Comparison of ENCODE assay signal across 1 cellular context in the genomic region with DNA sequence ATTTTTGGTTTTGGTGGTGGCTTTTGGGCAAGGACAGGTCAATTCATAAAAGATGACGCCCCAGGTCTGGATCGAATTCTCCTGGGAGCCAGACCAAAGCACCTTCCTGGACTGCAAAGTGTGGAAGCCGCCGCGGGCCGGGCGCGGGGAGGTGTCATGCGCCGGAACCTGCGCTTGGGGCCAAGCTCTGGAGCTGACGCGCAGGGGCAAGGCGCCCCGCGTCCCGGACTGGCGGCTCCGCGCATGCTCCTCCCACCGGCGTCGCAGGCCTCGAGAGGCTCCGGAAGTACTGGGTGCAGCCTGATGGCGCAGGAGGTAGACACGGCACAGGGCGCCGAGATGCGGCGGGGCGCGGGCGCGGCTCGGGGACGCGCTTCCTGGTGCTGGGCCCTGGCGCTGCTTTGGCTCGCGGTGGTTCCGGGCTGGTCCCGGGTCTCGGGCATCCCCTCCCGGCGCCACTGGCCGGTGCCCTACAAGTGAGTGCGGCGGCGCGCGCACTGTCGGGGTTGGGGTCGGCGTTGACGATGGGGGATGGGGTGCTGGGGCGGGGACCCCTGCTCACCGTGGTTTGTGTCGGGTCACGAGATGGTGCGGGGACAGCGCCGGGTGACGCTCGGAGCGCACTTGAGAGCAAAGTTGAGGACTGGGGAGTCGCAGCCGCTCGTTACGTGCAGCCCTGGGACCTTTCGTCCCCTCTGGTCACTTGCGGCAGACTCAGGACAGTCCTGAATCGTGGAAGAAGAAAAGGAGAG.
TF ChIP-seq lines count a peak whose summit lies in the region.

A gene (plus strand): TSS at position 286 of the 752 bp plus-strand sequence. CDS start 18 bp downstream, at position 304.

TF ChIP-seq in K562, 482 proteins besides CTCF, POLR2A, EP300 and RAD21 (continued from another document and continues in another):
- TF ChIP-seq, protein P1, sequence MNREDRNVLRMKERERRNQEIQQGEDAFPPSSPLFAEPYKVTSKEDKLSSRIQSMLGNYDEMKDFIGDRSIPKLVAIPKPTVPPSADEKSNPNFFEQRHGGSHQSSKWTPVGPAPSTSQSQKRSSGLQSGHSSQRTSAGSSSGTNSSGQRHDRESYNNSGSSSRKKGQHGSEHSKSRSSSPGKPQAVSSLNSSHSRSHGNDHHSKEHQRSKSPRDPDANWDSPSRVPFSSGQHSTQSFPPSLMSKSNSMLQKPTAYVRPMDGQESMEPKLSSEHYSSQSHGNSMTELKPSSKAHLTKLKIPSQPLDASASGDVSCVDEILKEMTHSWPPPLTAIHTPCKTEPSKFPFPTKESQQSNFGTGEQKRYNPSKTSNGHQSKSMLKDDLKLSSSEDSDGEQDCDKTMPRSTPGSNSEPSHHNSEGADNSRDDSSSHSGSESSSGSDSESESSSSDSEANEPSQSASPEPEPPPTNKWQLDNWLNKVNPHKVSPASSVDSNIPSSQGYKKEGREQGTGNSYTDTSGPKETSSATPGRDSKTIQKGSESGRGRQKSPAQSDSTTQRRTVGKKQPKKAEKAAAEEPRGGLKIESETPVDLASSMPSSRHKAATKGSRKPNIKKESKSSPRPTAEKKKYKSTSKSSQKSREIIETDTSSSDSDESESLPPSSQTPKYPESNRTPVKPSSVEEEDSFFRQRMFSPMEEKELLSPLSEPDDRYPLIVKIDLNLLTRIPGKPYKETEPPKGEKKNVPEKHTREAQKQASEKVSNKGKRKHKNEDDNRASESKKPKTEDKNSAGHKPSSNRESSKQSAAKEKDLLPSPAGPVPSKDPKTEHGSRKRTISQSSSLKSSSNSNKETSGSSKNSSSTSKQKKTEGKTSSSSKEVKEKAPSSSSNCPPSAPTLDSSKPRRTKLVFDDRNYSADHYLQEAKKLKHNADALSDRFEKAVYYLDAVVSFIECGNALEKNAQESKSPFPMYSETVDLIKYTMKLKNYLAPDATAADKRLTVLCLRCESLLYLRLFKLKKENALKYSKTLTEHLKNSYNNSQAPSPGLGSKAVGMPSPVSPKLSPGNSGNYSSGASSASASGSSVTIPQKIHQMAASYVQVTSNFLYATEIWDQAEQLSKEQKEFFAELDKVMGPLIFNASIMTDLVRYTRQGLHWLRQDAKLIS (CRISPR knock-in tag; IDR thresholded peaks at IDR 0.05): no peak; the same call in 1 of the 2 replicates
- TF ChIP-seq RBFOX2 (IDR thresholded peaks at IDR 0.05; ENCODE audit: low read depth, low read length) (peak; percentile 96), ZNF140 (CRISPR knock-in tag; IDR thresholded peaks at IDR 0.05) (no peak), ZNF707 (CRISPR knock-in tag; conservative IDR thresholded peaks at IDR 0.05) (no peak), PML (IDR thresholded peaks at IDR 0.05; ENCODE audit: low read length) (peak; percentile 66; the same call in 1 of the 2 replicates), MYC (IDR thresholded peaks at IDR 0.05; ENCODE audit: low read depth, low read length) (peak; percentile 34), MYC (CRISPR knock-in tag; IDR thresholded peaks at IDR 0.05; ENCODE audit: borderline replicate concordance, low read depth) (no peak), GTF2E2 (tag; IDR thresholded peaks at IDR 0.05) (peak; percentile 52; the same call in 1 of the 2 replicates), POLR3G (IDR thresholded peaks at IDR 0.05; ENCODE audit: extremely low read depth, insufficient read length, insufficient replicate concordance) (no peak), SRSF1 (IDR thresholded peaks at IDR 0.05; ENCODE audit: low read depth, low read length) (no peak), SMC3 (conservative IDR thresholded peaks at IDR 0.05; ENCODE audit: insufficient read depth, low read depth, low read length) (no peak), CHD2 (IDR thresholded peaks at IDR 0.05; ENCODE audit: low read depth, low read length) (no peak), NR2C2 (CRISPR knock-in tag; IDR thresholded peaks at IDR 0.05) (no peak), NR2C2 (tag; IDR thresholded peaks at IDR 0.05) (peak; percentile 81), ZNF668 (CRISPR knock-in tag; IDR thresholded peaks at IDR 0.05) (no peak), TAF15 (IDR thresholded peaks at IDR 0.05; ENCODE audit: low read depth, low read length) (no peak), CREB1 (IDR thresholded peaks at IDR 0.05) (peak; percentile 98), CREB1 (CRISPR knock-in tag; IDR thresholded peaks at IDR 0.05) (peak; percentile 96), SIRT6 (IDR thresholded peaks at IDR 0.05; ENCODE audit: low read depth, low read length) (no peak)
- TF ChIP-seq, protein P2, sequence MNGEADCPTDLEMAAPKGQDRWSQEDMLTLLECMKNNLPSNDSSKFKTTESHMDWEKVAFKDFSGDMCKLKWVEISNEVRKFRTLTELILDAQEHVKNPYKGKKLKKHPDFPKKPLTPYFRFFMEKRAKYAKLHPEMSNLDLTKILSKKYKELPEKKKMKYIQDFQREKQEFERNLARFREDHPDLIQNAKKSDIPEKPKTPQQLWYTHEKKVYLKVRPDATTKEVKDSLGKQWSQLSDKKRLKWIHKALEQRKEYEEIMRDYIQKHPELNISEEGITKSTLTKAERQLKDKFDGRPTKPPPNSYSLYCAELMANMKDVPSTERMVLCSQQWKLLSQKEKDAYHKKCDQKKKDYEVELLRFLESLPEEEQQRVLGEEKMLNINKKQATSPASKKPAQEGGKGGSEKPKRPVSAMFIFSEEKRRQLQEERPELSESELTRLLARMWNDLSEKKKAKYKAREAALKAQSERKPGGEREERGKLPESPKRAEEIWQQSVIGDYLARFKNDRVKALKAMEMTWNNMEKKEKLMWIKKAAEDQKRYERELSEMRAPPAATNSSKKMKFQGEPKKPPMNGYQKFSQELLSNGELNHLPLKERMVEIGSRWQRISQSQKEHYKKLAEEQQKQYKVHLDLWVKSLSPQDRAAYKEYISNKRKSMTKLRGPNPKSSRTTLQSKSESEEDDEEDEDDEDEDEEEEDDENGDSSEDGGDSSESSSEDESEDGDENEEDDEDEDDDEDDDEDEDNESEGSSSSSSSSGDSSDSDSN (IDR thresholded peaks at IDR 0.05; ENCODE audit: borderline replicate concordance in 1 of 2, low read depth in 2 of 2, low read length in 2 of 2): peak in 1 of 2 experiments; percentile 73; a peak in 1 of 4 replicates
- TF ChIP-seq, protein P3, sequence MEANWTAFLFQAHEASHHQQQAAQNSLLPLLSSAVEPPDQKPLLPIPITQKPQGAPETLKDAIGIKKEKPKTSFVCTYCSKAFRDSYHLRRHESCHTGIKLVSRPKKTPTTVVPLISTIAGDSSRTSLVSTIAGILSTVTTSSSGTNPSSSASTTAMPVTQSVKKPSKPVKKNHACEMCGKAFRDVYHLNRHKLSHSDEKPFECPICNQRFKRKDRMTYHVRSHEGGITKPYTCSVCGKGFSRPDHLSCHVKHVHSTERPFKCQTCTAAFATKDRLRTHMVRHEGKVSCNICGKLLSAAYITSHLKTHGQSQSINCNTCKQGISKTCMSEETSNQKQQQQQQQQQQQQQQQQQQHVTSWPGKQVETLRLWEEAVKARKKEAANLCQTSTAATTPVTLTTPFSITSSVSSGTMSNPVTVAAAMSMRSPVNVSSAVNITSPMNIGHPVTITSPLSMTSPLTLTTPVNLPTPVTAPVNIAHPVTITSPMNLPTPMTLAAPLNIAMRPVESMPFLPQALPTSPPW (CRISPR knock-in tag; IDR thresholded peaks at IDR 0.05): peak; percentile 16; the same call in 1 of the 2 replicates
- TF ChIP-seq, protein P4, sequence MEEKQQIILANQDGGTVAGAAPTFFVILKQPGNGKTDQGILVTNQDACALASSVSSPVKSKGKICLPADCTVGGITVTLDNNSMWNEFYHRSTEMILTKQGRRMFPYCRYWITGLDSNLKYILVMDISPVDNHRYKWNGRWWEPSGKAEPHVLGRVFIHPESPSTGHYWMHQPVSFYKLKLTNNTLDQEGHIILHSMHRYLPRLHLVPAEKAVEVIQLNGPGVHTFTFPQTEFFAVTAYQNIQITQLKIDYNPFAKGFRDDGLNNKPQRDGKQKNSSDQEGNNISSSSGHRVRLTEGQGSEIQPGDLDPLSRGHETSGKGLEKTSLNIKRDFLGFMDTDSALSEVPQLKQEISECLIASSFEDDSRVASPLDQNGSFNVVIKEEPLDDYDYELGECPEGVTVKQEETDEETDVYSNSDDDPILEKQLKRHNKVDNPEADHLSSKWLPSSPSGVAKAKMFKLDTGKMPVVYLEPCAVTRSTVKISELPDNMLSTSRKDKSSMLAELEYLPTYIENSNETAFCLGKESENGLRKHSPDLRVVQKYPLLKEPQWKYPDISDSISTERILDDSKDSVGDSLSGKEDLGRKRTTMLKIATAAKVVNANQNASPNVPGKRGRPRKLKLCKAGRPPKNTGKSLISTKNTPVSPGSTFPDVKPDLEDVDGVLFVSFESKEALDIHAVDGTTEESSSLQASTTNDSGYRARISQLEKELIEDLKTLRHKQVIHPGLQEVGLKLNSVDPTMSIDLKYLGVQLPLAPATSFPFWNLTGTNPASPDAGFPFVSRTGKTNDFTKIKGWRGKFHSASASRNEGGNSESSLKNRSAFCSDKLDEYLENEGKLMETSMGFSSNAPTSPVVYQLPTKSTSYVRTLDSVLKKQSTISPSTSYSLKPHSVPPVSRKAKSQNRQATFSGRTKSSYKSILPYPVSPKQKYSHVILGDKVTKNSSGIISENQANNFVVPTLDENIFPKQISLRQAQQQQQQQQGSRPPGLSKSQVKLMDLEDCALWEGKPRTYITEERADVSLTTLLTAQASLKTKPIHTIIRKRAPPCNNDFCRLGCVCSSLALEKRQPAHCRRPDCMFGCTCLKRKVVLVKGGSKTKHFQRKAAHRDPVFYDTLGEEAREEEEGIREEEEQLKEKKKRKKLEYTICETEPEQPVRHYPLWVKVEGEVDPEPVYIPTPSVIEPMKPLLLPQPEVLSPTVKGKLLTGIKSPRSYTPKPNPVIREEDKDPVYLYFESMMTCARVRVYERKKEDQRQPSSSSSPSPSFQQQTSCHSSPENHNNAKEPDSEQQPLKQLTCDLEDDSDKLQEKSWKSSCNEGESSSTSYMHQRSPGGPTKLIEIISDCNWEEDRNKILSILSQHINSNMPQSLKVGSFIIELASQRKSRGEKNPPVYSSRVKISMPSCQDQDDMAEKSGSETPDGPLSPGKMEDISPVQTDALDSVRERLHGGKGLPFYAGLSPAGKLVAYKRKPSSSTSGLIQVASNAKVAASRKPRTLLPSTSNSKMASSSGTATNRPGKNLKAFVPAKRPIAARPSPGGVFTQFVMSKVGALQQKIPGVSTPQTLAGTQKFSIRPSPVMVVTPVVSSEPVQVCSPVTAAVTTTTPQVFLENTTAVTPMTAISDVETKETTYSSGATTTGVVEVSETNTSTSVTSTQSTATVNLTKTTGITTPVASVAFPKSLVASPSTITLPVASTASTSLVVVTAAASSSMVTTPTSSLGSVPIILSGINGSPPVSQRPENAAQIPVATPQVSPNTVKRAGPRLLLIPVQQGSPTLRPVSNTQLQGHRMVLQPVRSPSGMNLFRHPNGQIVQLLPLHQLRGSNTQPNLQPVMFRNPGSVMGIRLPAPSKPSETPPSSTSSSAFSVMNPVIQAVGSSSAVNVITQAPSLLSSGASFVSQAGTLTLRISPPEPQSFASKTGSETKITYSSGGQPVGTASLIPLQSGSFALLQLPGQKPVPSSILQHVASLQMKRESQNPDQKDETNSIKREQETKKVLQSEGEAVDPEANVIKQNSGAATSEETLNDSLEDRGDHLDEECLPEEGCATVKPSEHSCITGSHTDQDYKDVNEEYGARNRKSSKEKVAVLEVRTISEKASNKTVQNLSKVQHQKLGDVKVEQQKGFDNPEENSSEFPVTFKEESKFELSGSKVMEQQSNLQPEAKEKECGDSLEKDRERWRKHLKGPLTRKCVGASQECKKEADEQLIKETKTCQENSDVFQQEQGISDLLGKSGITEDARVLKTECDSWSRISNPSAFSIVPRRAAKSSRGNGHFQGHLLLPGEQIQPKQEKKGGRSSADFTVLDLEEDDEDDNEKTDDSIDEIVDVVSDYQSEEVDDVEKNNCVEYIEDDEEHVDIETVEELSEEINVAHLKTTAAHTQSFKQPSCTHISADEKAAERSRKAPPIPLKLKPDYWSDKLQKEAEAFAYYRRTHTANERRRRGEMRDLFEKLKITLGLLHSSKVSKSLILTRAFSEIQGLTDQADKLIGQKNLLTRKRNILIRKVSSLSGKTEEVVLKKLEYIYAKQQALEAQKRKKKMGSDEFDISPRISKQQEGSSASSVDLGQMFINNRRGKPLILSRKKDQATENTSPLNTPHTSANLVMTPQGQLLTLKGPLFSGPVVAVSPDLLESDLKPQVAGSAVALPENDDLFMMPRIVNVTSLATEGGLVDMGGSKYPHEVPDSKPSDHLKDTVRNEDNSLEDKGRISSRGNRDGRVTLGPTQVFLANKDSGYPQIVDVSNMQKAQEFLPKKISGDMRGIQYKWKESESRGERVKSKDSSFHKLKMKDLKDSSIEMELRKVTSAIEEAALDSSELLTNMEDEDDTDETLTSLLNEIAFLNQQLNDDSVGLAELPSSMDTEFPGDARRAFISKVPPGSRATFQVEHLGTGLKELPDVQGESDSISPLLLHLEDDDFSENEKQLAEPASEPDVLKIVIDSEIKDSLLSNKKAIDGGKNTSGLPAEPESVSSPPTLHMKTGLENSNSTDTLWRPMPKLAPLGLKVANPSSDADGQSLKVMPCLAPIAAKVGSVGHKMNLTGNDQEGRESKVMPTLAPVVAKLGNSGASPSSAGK (IDR thresholded peaks at IDR 0.05): peak; percentile 85
- TF ChIP-seq, protein P5, sequence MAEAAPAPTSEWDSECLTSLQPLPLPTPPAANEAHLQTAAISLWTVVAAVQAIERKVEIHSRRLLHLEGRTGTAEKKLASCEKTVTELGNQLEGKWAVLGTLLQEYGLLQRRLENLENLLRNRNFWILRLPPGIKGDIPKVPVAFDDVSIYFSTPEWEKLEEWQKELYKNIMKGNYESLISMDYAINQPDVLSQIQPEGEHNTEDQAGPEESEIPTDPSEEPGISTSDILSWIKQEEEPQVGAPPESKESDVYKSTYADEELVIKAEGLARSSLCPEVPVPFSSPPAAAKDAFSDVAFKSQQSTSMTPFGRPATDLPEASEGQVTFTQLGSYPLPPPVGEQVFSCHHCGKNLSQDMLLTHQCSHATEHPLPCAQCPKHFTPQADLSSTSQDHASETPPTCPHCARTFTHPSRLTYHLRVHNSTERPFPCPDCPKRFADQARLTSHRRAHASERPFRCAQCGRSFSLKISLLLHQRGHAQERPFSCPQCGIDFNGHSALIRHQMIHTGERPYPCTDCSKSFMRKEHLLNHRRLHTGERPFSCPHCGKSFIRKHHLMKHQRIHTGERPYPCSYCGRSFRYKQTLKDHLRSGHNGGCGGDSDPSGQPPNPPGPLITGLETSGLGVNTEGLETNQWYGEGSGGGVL (CRISPR knock-in tag; IDR thresholded peaks at IDR 0.05): no peak
